9 cellular contexts compared by ENCODE assay signal in genomic region chr20:25540273-25540672, GRCh38. TPM values are rescaled to one million over a fixed set of nuclear protein-coding genes. Genes with fewer than 3 reads are reported as not detected.
DNase-seq lines count a peak whose midpoint lies in the region; ATAC-seq and TF ChIP-seq lines count a peak whose summit lies in the region.
"Had no signal": no experiment of that assay in that cellular context is flagged by ENCODE, and none has a peak within 500 bp of the region (broad histone marks: within the 10 kb centered on the region; RNA-seq: fewer than 3 reads in every experiment).

No MANE protein-coding gene starts in this region.

- peak overlapping the region; percentile 43 for H3K4me3 ChIP-seq in epithelial cell of proximal tubule (ENCODE audit: low read depth, low read length)
- H3K4me3 ChIP-seq: SK-N-MC had no signal

- H3K27ac Mint-ChIP-seq in neural crest cell (ENCODE audit: unreplicated experiment), result no peak overlapping the region
- no peak overlapping the region for H3K27ac Mint-ChIP-seq in stimulated activated effector memory CD8-positive, alpha-beta T cell treated with anti-CD3 and anti-CD28 coated beads, Interleukin-12 subunit alpha, Interleukin-12 subunit beta, amount 100 ng/mL, for 72 hours

- H3K4me3 Mint-ChIP-seq in neural crest cell, result no peak overlapping the region
- no peak overlapping the region for H3K4me3 Mint-ChIP-seq in stimulated activated effector memory CD8-positive, alpha-beta T cell treated with anti-CD3 and anti-CD28 coated beads, Interleukin-12 subunit alpha, Interleukin-12 subunit beta, amount 100 ng/mL, for 72 hours

- H3K27me3 Mint-ChIP-seq in neural crest cell (ENCODE audit: low read depth), result no peaks in the 10 kb centered on the region

- ATAC-seq in GM18502 (IDR thresholded peaks at IDR 0.05; ENCODE audit: poor library complexity, unreplicated experiment), result peak; percentile 76
- no peak for ATAC-seq in HG02970 (IDR thresholded peaks at IDR 0.05; ENCODE audit: low FRiP score, unreplicated experiment)
- ATAC-seq in stimulated activated effector memory CD8-positive, alpha-beta T cell treated with anti-CD3 and anti-CD28 coated beads, Interleukin-12 subunit alpha, Interleukin-12 subunit beta, amount 100 ng/mL, for 72 hours, result no peak

- H3K4me1 Mint-ChIP-seq in neural crest cell, result peaks cover 37% of the 10 kb centered on the region
- H3K4me1 Mint-ChIP-seq in stimulated activated effector memory CD8-positive, alpha-beta T cell treated with anti-CD3 and anti-CD28 coated beads, Interleukin-12 subunit alpha, Interleukin-12 subunit beta, amount 100 ng/mL, for 72 hours, result no peaks in the 10 kb centered on the region

- DNase-seq in NCI-H526 (lab: John Stamatoyannopoulos, UW), result peak; percentile 47 to 71
- DNase-seq in epithelial cell of proximal tubule (ENCODE audit: low read depth), result no peak
- DNase-seq in neural crest cell (ENCODE audit: low read depth, low spot score), result no peak
- no peak for DNase-seq in NCI-H187 (lab: John Stamatoyannopoulos, UW)
- DNase-seq in NCI-H2171 (lab: John Stamatoyannopoulos, UW), result no peak
- no peak for DNase-seq in stimulated activated effector memory CD8-positive, alpha-beta T cell treated with anti-CD3 and anti-CD28 coated beads, Interleukin-12 subunit alpha, Interleukin-12 subunit beta, amount 100 ng/mL, for 72 hours (ENCODE audit: low spot score in 2 of 2)

- H3K9me3 Mint-ChIP-seq in neural crest cell, result no peaks in the 10 kb centered on the region
- no peaks in the 10 kb centered on the region for H3K9me3 Mint-ChIP-seq in stimulated activated effector memory CD8-positive, alpha-beta T cell treated with anti-CD3 and anti-CD28 coated beads, Interleukin-12 subunit alpha, Interleukin-12 subunit beta, amount 100 ng/mL, for 72 hours

- H3K36me3 Mint-ChIP-seq in neural crest cell (ENCODE audit: low read depth), result peaks cover 3% of the 10 kb centered on the region
- H3K36me3 Mint-ChIP-seq in stimulated activated effector memory CD8-positive, alpha-beta T cell treated with anti-CD3 and anti-CD28 coated beads, Interleukin-12 subunit alpha, Interleukin-12 subunit beta, amount 100 ng/mL, for 72 hours, result no peaks in the 10 kb centered on the region

- peak; percentile 64 for TF ChIP-seq CTCF in epithelial cell of proximal tubule (conservative IDR thresholded peaks at IDR 0.05; ENCODE audit: low read depth, low read length)
- peak; percentile 32 for TF ChIP-seq CTCF in neural crest cell (conservative IDR thresholded peaks at IDR 0.05)

RNA-seq across cellular contexts. Expression of gene NINL, which starts 45.1 kb away (rescaled TPM):
- total RNA-seq in epithelial cell of proximal tubule (6.5 and 13.5 TPM in 2 replicates), neural crest cell (41.2 and 44.0 TPM in 2 replicates)

Comparison
In these comparisons a context has a peak if more than half of its experiments do, and no peak if none do; other contexts are left out.
1. DNase-seq: peak in NCI-H526 (2 of 2); none in epithelial cell of proximal tubule (single experiment), neural crest cell (single experiment), NCI-H187 (0 of 2), NCI-H2171 (single experiment) and stimulated activated effector memory CD8-positive, alpha-beta T cell treated with anti-CD3 and anti-CD28 coated beads, Interleukin-12 subunit alpha, Interleukin-12 subunit beta, amount 100 ng/mL, for 72 hours (0 of 2).